9 cellular contexts compared by ENCODE assay signal in the genomic region with DNA sequence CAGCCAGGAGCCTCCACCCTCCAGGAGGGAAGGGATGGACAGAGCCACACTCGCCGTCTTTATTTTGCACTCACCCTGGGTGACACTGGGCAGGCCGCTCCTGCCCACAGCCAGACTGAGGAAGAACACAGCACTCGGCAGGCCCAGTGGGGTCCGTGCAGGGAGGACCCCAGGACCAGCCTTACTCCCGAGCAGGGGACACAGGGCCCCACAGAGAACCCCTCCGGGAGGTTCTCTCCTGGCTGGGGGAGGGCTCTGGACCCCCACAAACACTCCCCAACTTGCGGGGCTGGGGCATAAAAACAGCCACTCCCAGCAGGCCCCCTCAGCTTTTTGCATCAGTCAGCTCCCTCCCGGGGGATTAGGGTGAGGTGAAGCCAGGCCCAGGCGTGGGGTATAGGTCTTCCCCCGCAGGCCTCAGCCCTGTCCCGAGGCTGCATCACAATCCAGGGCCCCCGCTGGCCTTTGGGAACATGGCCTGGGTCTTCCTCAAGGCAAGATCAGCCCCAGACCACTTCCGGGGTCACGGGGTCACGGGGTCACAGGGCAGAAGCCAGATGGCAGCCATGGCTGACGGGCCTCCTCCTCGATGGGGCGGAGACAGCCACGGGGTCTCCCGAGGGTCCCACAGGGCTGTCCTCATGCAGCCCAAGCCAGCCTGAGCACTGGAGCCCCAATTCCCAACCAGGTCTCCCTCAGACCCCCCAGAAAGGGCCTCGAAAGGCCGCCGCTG. TPM values are rescaled to one million over a fixed set of nuclear protein-coding genes. Genes with fewer than 3 reads are reported as not detected.
DNase-seq lines count a peak whose midpoint lies in the region; ATAC-seq and TF ChIP-seq lines count a peak whose summit lies in the region.
"Had no signal": no experiment of that assay in that cellular context is flagged by ENCODE, and none has a peak within 500 bp of the region (broad histone marks: within the 10 kb centered on the region; RNA-seq: fewer than 3 reads in every experiment).

No MANE protein-coding gene starts in this region.

- H3K4me1 ChIP-seq in psoas muscle: peaks cover 36% of the 10 kb centered on the region

- 0 out of 2 replicates have a peak, but pooled peaks have one; percentile 26 for TF ChIP-seq POLR2A in Raji (IDR thresholded peaks at IDR 0.05; ENCODE audit: insufficient read depth, low read depth, low read length)

- H3K4me3 ChIP-seq in epithelial cell of proximal tubule (ENCODE audit: low read depth, low read length): peak overlapping the region; percentile 75
- H3K4me3 ChIP-seq in psoas muscle: no peak overlapping the region

- no peak for ATAC-seq in psoas muscle

- H3K9me3 ChIP-seq in psoas muscle: no peaks in the 10 kb centered on the region

- no peaks in the 10 kb centered on the region for H3K27me3 ChIP-seq in psoas muscle (ENCODE audit: insufficient read depth in 3 of 3, low read length in 2 of 3)

- peaks cover 3 to 30% of the 10 kb centered on the region in 2 donors for H3K36me3 ChIP-seq in psoas muscle (ENCODE audit: insufficient read depth in 1 of 2, low read depth in 1 of 2)

- DNase-seq in EL (peak; percentile 8), epithelial cell of proximal tubule (ENCODE audit: low read depth) (no peak), psoas muscle (peak; percentile 24 to 61), NCI-H1417 (lab: John Stamatoyannopoulos, UW) (no peak), GM03348 (ENCODE audit: low spot score) (no peak), hypothalamus (lab: John Stamatoyannopoulos, UW) (no peak), T-helper 9 cell (no peak)
- DNase-seq: Kasumi-1 had no signal

- WGBS in psoas muscle, 3 donors: 69 to 74% (median 72%) methylated on average over 23 to 24 of the region's 24 CpGs

- intact Hi-C loops in psoas muscle (cut with DNase I): loop anchor here in 1 of 2 donors (5.0 kb wide), 2 partner anchors 37 to 38 kb away; a partner anchor contains a TSS

- TF ChIP-seq CTCF in epithelial cell of proximal tubule (conservative IDR thresholded peaks at IDR 0.05; ENCODE audit: low read depth, low read length) (no peak), psoas muscle (IDR thresholded peaks at IDR 0.05) (no peak)

- H3K27ac ChIP-seq in psoas muscle: peak overlapping the region; percentile 71

RNA-seq across cellular contexts. Expression of a gene that starts 3.2 kb away (rescaled TPM):
- total RNA-seq in epithelial cell of proximal tubule (509 and 817 TPM in 2 replicates), psoas muscle (1 to 10 TPM in 3 of 4 donors, not detected in 1; 1.3 to 2.2 (median 1.6) TPM)
- 10 to 100 TPM in 1 of 3 donors, 1 to 10 TPM in 1, under 1 TPM in 1; 0.56 to 16.1 (median 6.1) TPM for polyA plus RNA-seq in psoas muscle

RNA-seq across cellular contexts. Expression of a gene that starts 8.1 kb away (rescaled TPM):
- total RNA-seq in epithelial cell of proximal tubule (42.1 and 49.0 TPM in 2 replicates), psoas muscle (10 to 100 TPM; 22.9 to 38.9 (median 32.6) TPM)
- polyA plus RNA-seq in psoas muscle: 10 to 100 TPM; 31.7 to 74.0 (median 32.4) TPM

RNA-seq across cellular contexts. Expression of a gene that starts 8.2 kb away (rescaled TPM):
- total RNA-seq in epithelial cell of proximal tubule (36.5 and 57.2 TPM in 2 replicates), psoas muscle (10 to 100 TPM; 10.7 to 18.2 (median 14.9) TPM)
- polyA plus RNA-seq in psoas muscle: 10 to 100 TPM; 28.4 to 54.8 (median 43.6) TPM

RNA-seq across cellular contexts. Expression of a gene that starts 36.8 kb away (rescaled TPM):
- total RNA-seq in epithelial cell of proximal tubule (6.5 and 19.1 TPM in 2 replicates), psoas muscle (1 to 10 TPM; 1.7 to 4.6 (median 2.6) TPM)
- 1 to 10 TPM; 3.1 to 5.1 (median 4.4) TPM for polyA plus RNA-seq in psoas muscle

RNA-seq across cellular contexts. Expression of a gene that starts 39.9 kb away (rescaled TPM):
- 91.5 and 91.9 TPM in 2 replicates for total RNA-seq in epithelial cell of proximal tubule
- 10 to 100 TPM; 40.2 to 79.1 (median 54.7) TPM for total RNA-seq in psoas muscle
- 10 to 100 TPM; 27.1 to 45.5 (median 43.7) TPM for polyA plus RNA-seq in psoas muscle

Comparison
In these comparisons a context has a peak if more than half of its experiments do, and no peak if none do; other contexts are left out.
1. DNase-seq: peak in EL (single experiment) and psoas muscle (2 of 2); none in epithelial cell of proximal tubule (single experiment), NCI-H1417 (0 of 3), GM03348 (single experiment), hypothalamus (0 of 51) and T-helper 9 cell (single experiment).
2. RNA of a gene that starts 3.2 kb away (total RNA-seq): 509 to 817 TPM in epithelial cell of proximal tubule; 1.3 to 2.2 TPM in psoas muscle; every median in the first group is over 100 times any median in the second.